ENCODE assay signal across 8 cellular contexts in the genomic region with DNA sequence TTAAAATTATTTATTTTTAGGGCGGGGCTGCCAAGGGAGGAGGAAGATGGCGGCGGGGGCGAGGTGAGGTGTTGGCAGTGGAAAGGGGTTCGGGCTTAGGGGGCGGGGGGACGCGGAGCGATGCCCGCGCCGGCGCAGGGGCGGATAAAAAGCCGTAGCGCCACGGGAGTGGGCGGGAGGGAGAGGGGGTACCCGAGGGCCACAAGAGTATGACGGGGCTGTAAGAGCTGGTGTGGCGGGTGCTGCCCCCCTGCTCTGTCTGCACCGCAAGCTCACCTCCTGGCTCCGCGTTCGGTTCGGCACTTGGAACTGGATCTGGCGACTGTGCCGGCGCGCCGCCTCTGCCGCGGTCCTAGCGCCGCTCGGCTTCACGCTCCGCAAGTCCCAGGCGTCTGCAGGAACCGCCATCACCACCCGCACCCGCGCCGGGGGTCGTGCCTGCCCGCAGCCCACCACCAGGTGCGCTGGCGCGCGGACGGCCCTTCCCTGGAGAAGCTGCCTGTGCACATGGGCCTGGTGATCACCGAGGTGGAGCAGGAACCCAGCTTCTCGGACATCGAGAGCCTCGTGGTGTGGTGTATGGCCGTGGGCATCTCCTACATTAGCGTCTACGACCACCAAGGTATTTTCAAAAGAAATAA.
A peak's percentile ranks its signal among the peaks of the same experiment; 100 is the strongest.
DNase-seq lines count a peak whose midpoint lies in the region; ATAC-seq and TF ChIP-seq lines count a peak whose summit lies in the region.

No MANE protein-coding gene starts in this region.

- H3K27me3 ChIP-seq in KMS-11 (ENCODE audit: insufficient read depth, low read depth) = no peaks in the 10 kb centered on the region
- H3K27me3 ChIP-seq in adrenal gland = no peaks in the 10 kb centered on the region
- H3K27me3 ChIP-seq in prostate gland (replicated peaks; ENCODE audit: insufficient read depth) = no peaks in the 10 kb centered on the region

- H3K4me2 ChIP-seq in KMS-11 = 0 out of 2 replicates have a peak overlapping the region, but pooled peaks have one; percentile 60

- H3K9me3 ChIP-seq in adrenal gland (replicated peaks in 1 of 3) (no peaks in the 10 kb centered on the region), prostate gland (no peaks in the 10 kb centered on the region)

- ATAC-seq in GM18873 (IDR thresholded peaks at IDR 0.05; ENCODE audit: low FRiP score, unreplicated experiment) (peak; percentile 70), GM18505 (IDR thresholded peaks at IDR 0.05; ENCODE audit: unreplicated experiment) (no peak)

- H3K4me1 ChIP-seq in KMS-11 (ENCODE audit: low read depth, poor library complexity, severe bottlenecking) (no peaks in the 10 kb centered on the region), adrenal gland (replicated peaks in 1 of 2) (no peaks in the 10 kb centered on the region), prostate gland (replicated peaks) (no peaks in the 10 kb centered on the region)

- no peak overlapping the region for H3K27ac ChIP-seq in KMS-11
- peak overlapping the region in 1 of 5 donors; percentile 65 for H3K27ac ChIP-seq in adrenal gland
- H3K27ac ChIP-seq in prostate gland = peak overlapping the region in 1 of 2 donors; percentile 9

- in situ Hi-C loops in GM13977 (cut with MboI; ENCODE audit: low pct_unique_long_range_greater_than_20kb, low sequenced_read_pairs, unreplicated experiment) = no loop called here

- peak overlapping the region; percentile 78 for H2AFZ ChIP-seq in KMS-11 (ENCODE audit: low read depth)

- WGBS in adrenal gland, 4 donors = 1 to 3% (median 2%) methylated on average over 20 to 58 of the region's 58 CpGs
- 2% methylated on average over 33 of the region's 58 CpGs for WGBS in prostate gland

- H3K9ac ChIP-seq in KMS-11 = peak overlapping the region; percentile 57; the same call in 1 of the 2 replicates

- intact Hi-C loops in adrenal gland (cut with DNase I) = no loop called here
- intact Hi-C loops in prostate gland (cut with DNase I) = no loop called here

- H3K36me3 ChIP-seq in KMS-11 (ENCODE audit: insufficient read depth) (no peaks in the 10 kb centered on the region), adrenal gland (replicated peaks in 1 of 2) (no peaks in the 10 kb centered on the region), prostate gland (no peaks in the 10 kb centered on the region)

- TF ChIP-seq POLR2A in adrenal gland (IDR thresholded peaks at IDR 0.05) = no peak
- TF ChIP-seq POLR2A in prostate gland (IDR thresholded peaks at IDR 0.05) = no peak
- TF ChIP-seq POLR2A in GM18505 (IDR thresholded peaks at IDR 0.05; ENCODE audit: borderline replicate concordance, extremely low read depth, insufficient read depth, insufficient read length) = no peak

- no peak for TF ChIP-seq CTCF in KMS-11 (conservative IDR thresholded peaks at IDR 0.05; ENCODE audit: low read depth, low read length)
- TF ChIP-seq CTCF in adrenal gland (IDR thresholded peaks at IDR 0.05) = peak in 1 of 6 experiments; percentile 5
- no peak for TF ChIP-seq CTCF in prostate gland (IDR thresholded peaks at IDR 0.05)
- TF ChIP-seq CTCF in GM13977 (IDR thresholded peaks at IDR 0.05; ENCODE audit: extremely low read depth, insufficient read depth, missing control alignments) = no peak

- no peaks in the 10 kb centered on the region for H3K79me2 ChIP-seq in KMS-11 (ENCODE audit: insufficient read depth, low read depth)

- DNase-seq in Ammon's horn (ENCODE audit: low spot score) (peak; percentile 82), adrenal gland (peak; percentile 41 to 72 (median 59)), hippocampal formation (lab: John Stamatoyannopoulos, UW) (peak; percentile 34 to 52), prostate gland (ENCODE audit: low spot score) (peak; percentile 32), GM13977 (ENCODE audit: low spot score) (no peak)

- no peaks in the 10 kb centered on the region for H4K20me1 ChIP-seq in KMS-11 (ENCODE audit: insufficient read depth)

- H3K4me3 ChIP-seq in KMS-11 (IDR thresholded peaks at IDR 0.05; ENCODE audit: insufficient read depth, low read depth, low read length) = no peak overlapping the region
- H3K4me3 ChIP-seq in adrenal gland = peak overlapping the region in 2 of 4 donors; percentile 37 to 84
- peak overlapping the region; percentile 43 to 46 for H3K4me3 ChIP-seq in prostate gland
